In genomic region chr1:32774464-32774808, GRCh38 we compare ENCODE assay signal across 15 cellular contexts. TPM values are rescaled to one million over a fixed set of nuclear protein-coding genes. Genes with fewer than 3 reads are reported as not detected.
DNase-seq lines count a peak whose midpoint lies in the region; ATAC-seq, FAIRE-seq and TF ChIP-seq lines count a peak whose summit lies in the region.
"Had no signal": no experiment of that assay in that cellular context is flagged by ENCODE, and none has a peak within 500 bp of the region (broad histone marks: within the 10 kb centered on the region; RNA-seq: fewer than 3 reads in every experiment).

No MANE protein-coding gene starts in this region.

- H3K4ac ChIP-seq in mesenchymal stem cell (ENCODE audit: low read depth in 1 of 2, low read length in 2 of 2) = no peak overlapping the region

- TF ChIP-seq EP300 in A549 (IDR thresholded peaks at IDR 0.05) = no peak

- no peak overlapping the region for H4K91ac ChIP-seq in mesenchymal stem cell (ENCODE audit: low read length)

- H3K4me2 ChIP-seq in A549 (peak overlapping the region; percentile 58; the same call in 1 of the 3 replicates), HCT116 (ENCODE audit: low read length) (no peak overlapping the region), mesenchymal stem cell (ENCODE audit: low read length, poor library complexity, severe bottlenecking) (no peak overlapping the region)

- peaks cover 26 to 30% of the 10 kb centered on the region in 2 experiments; a peak in 3 of 4 replicates for H3K36me3 ChIP-seq in HCT116 (ENCODE audit: control insufficient read depth in 1 of 2, insufficient read depth in 2 of 2, low read length in 2 of 2)
- peaks cover 63 to 75% of the 10 kb centered on the region in 2 experiments for H3K36me3 ChIP-seq in mesenchymal stem cell (ENCODE audit: control insufficient read depth in 1 of 2, insufficient read depth in 2 of 2, low read depth in 1 of 2, low read length in 2 of 2)
- H3K36me3 ChIP-seq in aorta (ENCODE audit: control insufficient read depth in 1 of 2, insufficient read depth in 2 of 2, low read length in 1 of 2) = peaks cover 4% of the 10 kb centered on the region in 2 donors

- H2BK5ac ChIP-seq in mesenchymal stem cell (ENCODE audit: low read depth, low read length, poor library complexity, severe bottlenecking) = no peak overlapping the region

- TF ChIP-seq POLR2A in A549 (IDR thresholded peaks at IDR 0.05; ENCODE audit: low read length) = no peak
- no peak for TF ChIP-seq POLR2A in HCT116 (IDR thresholded peaks at IDR 0.05; ENCODE audit: borderline replicate concordance, extremely low read depth, insufficient read depth, insufficient read length)

- intact Hi-C loops in HCT116 (cut with micrococcal nuclease) = no loop called here
- intact Hi-C loops in aorta (cut with DNase I) = no loop called here

- no peaks in the 10 kb centered on the region for H4K20me1 ChIP-seq in HCT116 (ENCODE audit: insufficient read depth)

- no peak overlapping the region for H3K23ac ChIP-seq in mesenchymal stem cell (ENCODE audit: low read length in 2 of 2)

- no peak overlapping the region for H2AFZ ChIP-seq in HCT116 (ENCODE audit: low read depth, low read length, poor library complexity, severe bottlenecking)
- H2AFZ ChIP-seq in mesenchymal stem cell (ENCODE audit: low read depth, low read length) = no peak overlapping the region

- RAD21 ChIA-PET in HCT116 (lab: Charles Lee; ENCODE audit: low non-redundant PET in 1 of 2, low total read pairs in 2 of 2, uncharacterized antibody in 2 of 2, unreplicated experiment in 2 of 2) = interaction anchor here (0.6 to 8.0 kb wide), 3 partner anchors 62 to 65 kb away, joined by 3 to 41 read pairs (median 31); no protein-coding TSS in a partner anchor

- H2AK5ac ChIP-seq in mesenchymal stem cell (ENCODE audit: low read length, severe bottlenecking) = no peak overlapping the region

- no peak overlapping the region for H2BK15ac ChIP-seq in mesenchymal stem cell (ENCODE audit: low read depth, poor library complexity, severe bottlenecking)

- H2BK12ac ChIP-seq in mesenchymal stem cell (ENCODE audit: low read length in 2 of 2) = peak overlapping the region in 1 of 2 experiments; percentile 15

- peaks cover 33% of the 10 kb centered on the region for H3K36me3 Mint-ChIP-seq in activated naive CD8-positive, alpha-beta T cell treated with anti-CD3 and anti-CD28 coated beads, Interleukin-2, amount 50 U/mL, for 24 hours (ENCODE audit: low read depth)

- no peak overlapping the region for H3K4me3 Mint-ChIP-seq in activated naive CD8-positive, alpha-beta T cell treated with anti-CD3 and anti-CD28 coated beads, Interleukin-2, amount 50 U/mL, for 24 hours
- H3K4me3 Mint-ChIP-seq: activated T-cell treated with anti-CD3 and anti-CD28 coated beads, Interleukin-2, amount 50 U/mL, for 72 hours; stimulated activated naive CD8-positive, alpha-beta T cell treated with anti-CD3 and anti-CD28 coated beads, Interleukin-15, amount 100 ng/mL, for 72 hours had no signal

- H3K9ac ChIP-seq in HCT116 (ENCODE audit: low read length) = no peak overlapping the region
- no peak overlapping the region for H3K9ac ChIP-seq in mesenchymal stem cell (ENCODE audit: low read length)

- H3K14ac ChIP-seq in mesenchymal stem cell (ENCODE audit: low read length in 2 of 2) = no peak overlapping the region

- no peaks in the 10 kb centered on the region for H3K9me3 Mint-ChIP-seq in activated naive CD8-positive, alpha-beta T cell treated with anti-CD3 and anti-CD28 coated beads, Interleukin-2, amount 50 U/mL, for 24 hours
- H3K9me3 Mint-ChIP-seq: activated T-cell treated with anti-CD3 and anti-CD28 coated beads, Interleukin-2, amount 50 U/mL, for 72 hours; stimulated activated naive CD8-positive, alpha-beta T cell treated with anti-CD3 and anti-CD28 coated beads, Interleukin-15, amount 100 ng/mL, for 72 hours had no signal

- H3K27ac ChIP-seq in A549 (peak overlapping the region; percentile 61 to 80; a peak in 4 of 6 replicates), HCT116 (ENCODE audit: low read depth, low read length) (peak overlapping the region; percentile 13), mesenchymal stem cell (ENCODE audit: low read length, poor library complexity, severe bottlenecking) (peak overlapping the region; percentile 11), aorta (ENCODE audit: low read depth in 1 of 2, low read length in 2 of 2) (no peak overlapping the region)

- peaks cover 18% of the 10 kb centered on the region for H3K4me1 Mint-ChIP-seq in activated naive CD8-positive, alpha-beta T cell treated with anti-CD3 and anti-CD28 coated beads, Interleukin-2, amount 50 U/mL, for 24 hours

- no peak for ATAC-seq in A549
- no peak for ATAC-seq in HCT116
- no peak for ATAC-seq in activated naive CD8-positive, alpha-beta T cell treated with anti-CD3 and anti-CD28 coated beads, Interleukin-2, amount 50 U/mL, for 24 hours
- ATAC-seq in aorta (ENCODE audit: low FRiP score) = no peak
- ATAC-seq: activated T-cell treated with anti-CD3 and anti-CD28 coated beads, Interleukin-2, amount 50 U/mL, for 72 hours; sciatic nerve; stimulated activated naive CD8-positive, alpha-beta T cell treated with anti-CD3 and anti-CD28 coated beads, Interleukin-15, amount 100 ng/mL, for 72 hours had no signal

- POLR2A ChIA-PET in A549 (lab: Yijun Ruan, JAX) (interaction anchor here (1.1 to 2.0 kb wide), 2 partner anchors 62 to 70 kb away, joined by 3 to 8 read pairs; no protein-coding TSS in a partner anchor), HCT116 (lab: Charles Lee) (interaction anchor here (1.2 kb wide), 1 partner anchor 62 kb away, joined by 4 read pairs; no protein-coding TSS in a partner anchor)

- TF ChIP-seq CTCF in A549 (IDR thresholded peaks at IDR 0.05) (no peak), HCT116 (IDR thresholded peaks at IDR 0.05 in 2 of 3, conservative IDR thresholded peaks at IDR 0.05 in 1 of 3; ENCODE audit: borderline replicate concordance in 1 of 3, insufficient read depth in 1 of 3, low read depth in 2 of 3, low read length in 2 of 3) (no peak)

- H3K79me2 ChIP-seq in HCT116 (ENCODE audit: insufficient read depth, low read length) = no peaks in the 10 kb centered on the region

- H3K4me3 ChIP-seq in A549 (no peak overlapping the region), HCT116 (replicated peaks in 1 of 2; ENCODE audit: low read depth in 1 of 2, low read length in 2 of 2) (no peak overlapping the region), mesenchymal stem cell (ENCODE audit: insufficient read depth in 1 of 2, low read depth in 1 of 2, low read length in 2 of 2) (no peak overlapping the region), aorta (ENCODE audit: low read length in 2 of 2) (no peak overlapping the region)

- no peaks in the 10 kb centered on the region for H3K27me3 ChIP-seq in HCT116 (ENCODE audit: insufficient read depth, low read length)
- H3K27me3 ChIP-seq in mesenchymal stem cell (ENCODE audit: control insufficient read depth in 1 of 2, insufficient read depth in 1 of 2, low read length in 2 of 2) = no peaks in the 10 kb centered on the region
- H3K27me3 ChIP-seq in aorta (ENCODE audit: control insufficient read depth in 1 of 2, insufficient read depth in 2 of 2, low read length in 1 of 2) = no peaks in the 10 kb centered on the region

- peak overlapping the region; percentile 31 for H3K27ac Mint-ChIP-seq in activated naive CD8-positive, alpha-beta T cell treated with anti-CD3 and anti-CD28 coated beads, Interleukin-2, amount 50 U/mL, for 24 hours
- H3K27ac Mint-ChIP-seq: activated T-cell treated with anti-CD3 and anti-CD28 coated beads, Interleukin-2, amount 50 U/mL, for 72 hours had no signal

- no peak overlapping the region for H3K18ac ChIP-seq in mesenchymal stem cell (ENCODE audit: low read depth in 1 of 2, low read length in 2 of 2)

- CTCF ChIA-PET in A549 (lab: Yijun Ruan, JAX) = interaction anchor here (0.6 to 17.1 kb wide), 15 partner anchors 8 to 374 kb away, joined by 3 to 383 read pairs (median 12); partner anchors contain the start of gene SYNC
- CTCF ChIA-PET in HCT116 (lab: Charles Lee) = interaction anchor here (0.9 to 5.4 kb wide), 4 partner anchors 43 to 253 kb away, joined by 3 to 108 read pairs (median 5); no protein-coding TSS in a partner anchor

- H4K8ac ChIP-seq in mesenchymal stem cell (ENCODE audit: low read length) = no peak overlapping the region

- no TSS peak for BruUV-seq in HCT116 (replicated peaks; lab: Mats Ljungman, UMichigan)

- peaks cover 2% of the 10 kb centered on the region for H3K27me3 Mint-ChIP-seq in activated naive CD8-positive, alpha-beta T cell treated with anti-CD3 and anti-CD28 coated beads, Interleukin-2, amount 50 U/mL, for 24 hours
- H3K27me3 Mint-ChIP-seq: stimulated activated naive CD8-positive, alpha-beta T cell treated with anti-CD3 and anti-CD28 coated beads, Interleukin-15, amount 100 ng/mL, for 72 hours had no signal

- DNase-seq in A549 (ENCODE audit: low read depth in 1 of 2, low spot score in 1 of 2) = no peak
- DNase-seq in HCT116 (ENCODE audit: low read depth, low spot score) = no peak
- no peak for DNase-seq in activated naive CD8-positive, alpha-beta T cell treated with anti-CD3 and anti-CD28 coated beads, Interleukin-2, amount 50 U/mL, for 24 hours
- no peak for DNase-seq in mesenchymal stem cell
- DNase-seq in NCI-H2081 (lab: John Stamatoyannopoulos, UW) = no peak
- DNase-seq in aorta = no peak
- no peak for DNase-seq in midbrain (lab: John Stamatoyannopoulos, UW)
- no peak for DNase-seq in D341Med (ENCODE audit: low spot score)
- DNase-seq: activated CD4-positive, CD25-positive, alpha-beta regulatory T cell treated with anti-CD3 and anti-CD28 coated beads, Interleukin-2, amount 50 U/mL, for 72 hours; activated T-cell treated with anti-CD3 and anti-CD28 coated beads, Interleukin-2, amount 50 U/mL, for 72 hours; DMS79 treated with DMSO at 0.1 percent for 48 hours; Karpas-422; NCI-H1417; stimulated activated naive CD8-positive, alpha-beta T cell treated with anti-CD3 and anti-CD28 coated beads, Interleukin-15, amount 100 ng/mL, for 72 hours had no signal

- no peak for TF ChIP-seq RAD21 in A549 (conservative IDR thresholded peaks at IDR 0.05 in 1 of 2, IDR thresholded peaks at IDR 0.05 in 1 of 2)
- no peak for TF ChIP-seq RAD21 in HCT116 (IDR thresholded peaks at IDR 0.05; ENCODE audit: low read depth)

- H3K9me2 ChIP-seq in HCT116 (ENCODE audit: insufficient read depth) = no peaks in the 10 kb centered on the region

- peaks cover 10% of the 10 kb centered on the region for H3K79me1 ChIP-seq in mesenchymal stem cell (replicated peaks; ENCODE audit: low read length, poor library complexity, severe bottlenecking)

- H3K9me3 ChIP-seq in A549 = no peaks in the 10 kb centered on the region
- H3K9me3 ChIP-seq in HCT116 (ENCODE audit: control insufficient read depth in 1 of 2, insufficient read depth in 1 of 2, low read depth in 1 of 2, low read length in 2 of 2) = no peaks in the 10 kb centered on the region
- no peaks in the 10 kb centered on the region for H3K9me3 ChIP-seq in mesenchymal stem cell (ENCODE audit: control insufficient read depth, low read length)
- no peaks in the 10 kb centered on the region for H3K9me3 ChIP-seq in aorta (ENCODE audit: control insufficient read depth, low read length)

- no peak overlapping the region for H2BK120ac ChIP-seq in mesenchymal stem cell (ENCODE audit: low read depth, low read length)

- H3K4me1 ChIP-seq in A549 (peaks cover 68% of the 10 kb centered on the region), HCT116 (ENCODE audit: control insufficient read depth in 1 of 2, insufficient read depth in 2 of 2, low read length in 2 of 2) (peaks cover 11 to 27% of the 10 kb centered on the region in 2 experiments), mesenchymal stem cell (ENCODE audit: control insufficient read depth, insufficient read depth, low read depth, low read length) (peaks cover 26% of the 10 kb centered on the region), aorta (ENCODE audit: control insufficient read depth in 1 of 2, insufficient read depth in 2 of 2, low read length in 2 of 2) (no peaks in the 10 kb centered on the region)

- no peak for FAIRE-seq in A549 (lab: Jason Lieb, UNC)

RNA-seq across cellular contexts. Expression of gene YARS1, which starts 42.7 kb away (rescaled TPM):
- polyA plus RNA-seq in A549 (2011; rRNA removed) = 103 and 105 TPM in 2 replicates
- 52.7 and 55.7 TPM in 2 replicates for polyA plus RNA-seq in A549 (2012; cell fraction: cytosol; rRNA removed)
- polyA plus RNA-seq in A549 (2012; cell fraction: nucleus; rRNA removed) = 51.1 and 64.7 TPM in 2 replicates
- polyA plus RNA-seq in A549 (2017; fragmentation: RNase III; extraction: RNeasy Plus Mini Kit Qiagen cat#74134 plus additional on column Dnase treatment) = 83.2 to 103 TPM (median 92.5 TPM) in 3 replicates
- polyA minus RNA-seq in A549 (2011; rRNA and poly(A)+ RNA removed) = 82.0 and 94.1 TPM in 2 replicates
- 244 TPM for total RNA-seq in HCT116 (2021; ENCODE audit: unreplicated experiment)
- polyA plus RNA-seq in HCT116 (2012) = 180 and 210 TPM in 2 replicates
- 121 TPM for polyA plus RNA-seq in mesenchymal stem cell (2013, experiment 1 of 2)
- polyA plus RNA-seq in mesenchymal stem cell (2013, experiment 2 of 2) = 121 TPM
- total RNA-seq in aorta = 10 to 100 TPM; 55.2 to 76.1 TPM
- 10 to 100 TPM; 20.4 to 38.7 TPM for polyA plus RNA-seq in aorta

RNA-seq across cellular contexts. Expression of gene S100PBP, which starts 43.0 kb away (rescaled TPM):
- 39.3 and 41.9 TPM in 2 replicates for polyA plus RNA-seq in A549 (2011; rRNA removed)
- 6.6 and 7.2 TPM in 2 replicates for polyA plus RNA-seq in A549 (2012; cell fraction: cytosol; rRNA removed)
- 10.4 and 18.2 TPM in 2 replicates for polyA plus RNA-seq in A549 (2012; cell fraction: nucleus; rRNA removed)
- 15.9 to 17.0 TPM (median 16.1 TPM) in 3 replicates for polyA plus RNA-seq in A549 (2017; fragmentation: RNase III; extraction: RNeasy Plus Mini Kit Qiagen cat#74134 plus additional on column Dnase treatment)
- polyA minus RNA-seq in A549 (2011; rRNA and poly(A)+ RNA removed) = 23.1 and 24.8 TPM in 2 replicates
- total RNA-seq in HCT116 (2021; ENCODE audit: unreplicated experiment) = 38.2 TPM
- 8.9 and 15.8 TPM in 2 replicates for polyA plus RNA-seq in HCT116 (2012)
- polyA plus RNA-seq in mesenchymal stem cell (2013, experiment 1 of 2) = 11.4 TPM
- 11.2 TPM for polyA plus RNA-seq in mesenchymal stem cell (2013, experiment 2 of 2)
- total RNA-seq in aorta = 10 to 100 TPM; 37.4 to 60.7 TPM
- 10 to 100 TPM in 1 of 2 donors, 1 to 10 TPM in 1; 2.8 to 12.1 TPM for polyA plus RNA-seq in aorta

Comparison
In these comparisons a context has a peak if more than half of its experiments do, and no peak if none do; other contexts are left out.
1. H3K27ac ChIP-seq: peak in A549 (2 of 2), HCT116 (single experiment) and mesenchymal stem cell (single experiment); none in aorta (0 of 2).